In the genomic region with DNA sequence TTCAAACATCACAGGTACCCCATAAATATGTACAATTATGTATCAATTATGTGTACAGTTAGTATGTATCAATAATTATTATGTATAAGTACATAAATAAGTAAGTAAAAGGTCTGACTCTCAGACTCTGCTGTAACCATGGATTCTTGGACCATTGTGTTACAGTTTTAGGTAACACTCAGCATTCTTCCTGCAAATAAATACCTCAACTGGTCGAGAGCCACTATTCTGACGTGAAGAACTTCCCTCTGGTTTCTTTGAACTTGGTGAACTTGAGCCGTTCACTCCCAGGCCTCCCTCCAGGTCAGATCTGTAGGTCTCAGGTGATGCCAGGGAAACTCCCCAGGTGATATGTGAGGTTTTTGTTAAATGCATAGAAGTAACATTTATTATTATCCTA, we compare ENCODE assay signal across 24 cellular contexts.
"Had no signal": no experiment of that assay in that cellular context is flagged by ENCODE, and none has a peak within 500 bp of the region (broad histone marks: within the 10 kb centered on the region; RNA-seq: fewer than 3 reads in every experiment).

No MANE protein-coding gene starts in this region.

- H3K27me3 ChIP-seq: stomach, suprapubic skin, testis, thyroid gland, tibial artery, tibial nerve, transverse colon, upper lobe of left lung, uterus, vagina had no signal

- H3K9me3 ChIP-seq: suprapubic skin, testis, thyroid gland, uterus, vagina had no signal

- H3K4me3 ChIP-seq: stomach, suprapubic skin, testis, thoracic aorta, thyroid gland, tibial artery, tibial nerve, transverse colon, upper lobe of left lung, uterus, vagina had no signal

- H3K27ac ChIP-seq: stomach, suprapubic skin, testis, thoracic aorta, thyroid gland, tibial artery, tibial nerve, transverse colon, uterus, vagina had no signal

- H3K36me3 ChIP-seq: stomach, suprapubic skin, thoracic aorta, thyroid gland, tibial artery, tibial nerve, transverse colon, upper lobe of left lung, uterus, vagina had no signal

- DNase-seq: stimulated activated CD4-positive, alpha-beta T cell treated with anti-CD3 and anti-CD28 coated beads, Interleukin-2, amount 100 ng/mL, for 48 hours; stimulated activated CD4-positive, alpha-beta T cell treated with anti-CD3 and anti-CD28 coated beads, Interleukin-4, amount 100 ng/mL, for 1 hour; stimulated activated CD4-positive, alpha-beta T cell treated with anti-CD3 and anti-CD28 coated beads, Interleukin-4, amount 100 ng/mL, for 24 hours; stimulated activated CD4-positive, alpha-beta T cell treated with anti-CD3 and anti-CD28 coated beads, Interleukin-4, amount 100 ng/mL, for 4 hours; stimulated activated CD8-positive, alpha-beta memory T cell treated with anti-CD3 and anti-CD28 coated beads, Interleukin-4, amount 100 ng/mL, for 48 hours; stimulated activated naive B cell treated with anti-CD40 and anti-IgM and Interleukin-4, amounts not matched to agents 10 μg/mL and 1 μg/mL and 100 μg/mL, for 72 hours; stimulated activated naive CD4-positive, alpha-beta T cell; stimulated activated naive CD4-positive, alpha-beta T cell treated with Interleukin-2 at 50 U/mL for 16 hours; stimulated activated naive CD8-positive, alpha-beta T cell treated with anti-CD3 and anti-CD28 coated beads, Interleukin-15, amount 100 ng/mL, for 72 hours; stimulated activated naive CD8-positive, alpha-beta T cell treated with anti-CD3 and anti-CD28 coated beads, Interleukin-15, Interleukin-2, amounts not matched to agents 100 U/mL and 50 U/mL, for 24 hours; stomach; substantia nigra; testis; thyroid gland; tibial artery; transverse colon; uterus had no signal

- ATAC-seq: stimulated activated effector memory CD8-positive, alpha-beta T cell treated with anti-CD3 and anti-CD28 coated beads, Interleukin-12 subunit alpha, Interleukin-12 subunit beta, amount 100 ng/mL, for 72 hours; stimulated activated memory B cell treated with anti-CD40 and anti-IgM and Interleukin-4, amounts not matched to agents 10 μg/mL and 1 μg/mL and 100 μg/mL, for 72 hours; stimulated activated naive B cell treated with anti-CD40 and anti-IgM and Interleukin-4, amounts not matched to agents 10 μg/mL and 1 μg/mL and 100 μg/mL, for 72 hours; stimulated activated naive CD8-positive, alpha-beta T cell treated with anti-CD3 and anti-CD28 coated beads, Interleukin-15, amount 100 ng/mL, for 72 hours; stimulated activated naive CD8-positive, alpha-beta T cell treated with anti-CD3 and anti-CD28 coated beads, Interleukin-15, Interleukin-2, amounts not matched to agents 100 U/mL and 50 U/mL, for 24 hours had no signal

- H3K4me1 ChIP-seq: stomach, suprapubic skin, testis, thyroid gland, tibial artery, tibial nerve, transverse colon, upper lobe of left lung, uterus, vagina had no signal
